8 cellular contexts compared by ENCODE assay signal in the genomic region with DNA sequence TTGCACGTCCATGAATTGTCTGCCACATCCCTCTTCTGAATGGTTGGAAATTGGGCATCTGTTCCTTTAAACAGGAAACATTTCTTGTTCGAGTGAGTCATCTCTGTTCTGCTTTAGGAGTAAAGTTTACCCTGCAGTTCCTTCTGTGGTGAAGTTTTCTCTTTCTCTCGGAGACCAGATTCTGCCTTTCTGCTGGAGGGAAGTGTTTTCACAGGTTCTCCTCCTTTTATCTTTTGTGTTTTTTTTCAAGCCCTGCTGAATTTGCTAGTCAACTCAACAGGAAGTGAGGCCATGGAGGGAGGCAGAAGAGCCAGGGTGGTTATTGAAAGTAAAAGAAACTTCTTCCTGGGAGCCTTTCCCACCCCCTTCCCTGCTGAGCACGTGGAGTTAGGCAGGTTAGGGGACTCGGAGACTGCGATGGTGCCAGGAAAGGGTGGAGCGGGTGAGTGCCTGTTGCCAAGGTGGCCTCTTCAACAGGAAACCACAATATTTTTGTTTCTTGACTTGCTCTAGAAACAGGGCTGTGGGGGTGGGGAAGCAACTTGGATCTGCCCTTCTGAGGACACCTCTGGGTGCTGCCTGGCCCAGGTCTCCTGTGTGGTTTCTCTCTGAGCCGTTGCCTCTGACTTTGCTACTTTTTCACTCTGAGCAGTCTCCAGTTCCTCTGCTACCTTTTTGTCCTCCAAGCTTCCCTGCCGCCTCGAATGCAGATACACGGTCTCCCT. TPM values are rescaled to one million over a fixed set of nuclear protein-coding genes. Genes with fewer than 3 reads are reported as not detected.
A peak's percentile ranks its signal among the peaks of the same experiment; 100 is the strongest.
DNase-seq lines count a peak whose midpoint lies in the region; ATAC-seq and TF ChIP-seq lines count a peak whose summit lies in the region.

No MANE protein-coding gene starts in this region.

- H3K4me3 ChIP-seq in AG09309 (ENCODE audit: control insufficient read depth, low read depth, low read length) (peak overlapping the region; percentile 84), Panc1 (ENCODE audit: low read depth in 2 of 2, low read length in 2 of 2) (peak overlapping the region; percentile 49 to 56), neuronal stem cell (ENCODE audit: low read length in 2 of 2) (peak overlapping the region in 1 of 2 donors; percentile 56)

- no peaks in the 10 kb centered on the region for H3K9me3 ChIP-seq in Panc1 (ENCODE audit: control insufficient read depth, insufficient read depth, low read depth, low read length)
- H3K9me3 ChIP-seq in neuronal stem cell (replicated peaks in 1 of 2; ENCODE audit: control insufficient read depth in 2 of 2, insufficient read depth in 1 of 2, low read depth in 1 of 2, low read length in 2 of 2) = no peaks in the 10 kb centered on the region

- peak; percentile 34 for DNase-seq in AG09309 (ENCODE audit: low read depth)
- DNase-seq in Panc1 (ENCODE audit: low read depth, low spot score) = peak; percentile 74
- peak; percentile 89 for DNase-seq in activated T-helper 1 cell treated with Interleukin-2 at 50 U/mL for 16 hours (ENCODE audit: low read depth)
- DNase-seq in fibroblast of peridontal ligament (ENCODE audit: extremely low read depth) = peak; percentile 82
- no peak for DNase-seq in neuronal stem cell (ENCODE audit: low spot score)
- peak; percentile 41 for DNase-seq in superior temporal gyrus (ENCODE audit: extremely low spot score)

- no peak overlapping the region for H3K23ac ChIP-seq in neuronal stem cell (ENCODE audit: low read depth, low read length, poor library complexity)

- TSS peak; percentile 45 for BruUV-seq in Panc1 (replicated peaks; lab: Mats Ljungman, UMichigan)

- H3K27me3 ChIP-seq in Panc1 (ENCODE audit: control insufficient read depth, insufficient read depth, low read length) = no peaks in the 10 kb centered on the region
- H3K27me3 ChIP-seq in neuronal stem cell (ENCODE audit: control insufficient read depth in 3 of 3, insufficient read depth in 3 of 3, low read depth in 1 of 3, low read length in 3 of 3) = no peaks in the 10 kb centered on the region

- WGBS in neuronal stem cell (ENCODE audit: extremely low coverage in 2 of 2, insufficient read length in 2 of 2, insufficient replicate concordance in 1 of 2), 2 donors = no CpG with 5 or more reads among the region's 11 CpGs

- in situ Hi-C loops in Panc1 (cut with HindIII; ENCODE audit: low pct_unique_long_range_greater_than_20kb, low sequenced_read_pairs) = no loop called here

- H3K4me2 ChIP-seq in neuronal stem cell (ENCODE audit: insufficient read depth, low read length, poor library complexity, severe bottlenecking) = no peak overlapping the region

- peak; percentile 53 for ATAC-seq in GM19025 (IDR thresholded peaks at IDR 0.05; ENCODE audit: low read depth, unreplicated experiment)
- ATAC-seq in HG03342 (IDR thresholded peaks at IDR 0.05; ENCODE audit: unreplicated experiment) = peak; percentile 57
- peak; percentile 81 for ATAC-seq in Panc1

- H2AFZ ChIP-seq in neuronal stem cell (ENCODE audit: low read length) = peak overlapping the region; percentile 91

- H3K18ac ChIP-seq in neuronal stem cell (ENCODE audit: low read length) = peak overlapping the region; percentile 88

- CTCF ChIA-PET in Panc1 (lab: Charles Lee) = no interaction called here

- H3K27ac ChIP-seq in Panc1 (ENCODE audit: low read length) = peak overlapping the region; percentile 100
- H3K27ac ChIP-seq in neuronal stem cell (replicated peaks; ENCODE audit: low read length) = no peak overlapping the region

- H3K4me1 ChIP-seq in Panc1 (ENCODE audit: control insufficient read depth, insufficient read depth, low read length) = peaks cover 70% of the 10 kb centered on the region
- H3K4me1 ChIP-seq in neuronal stem cell (ENCODE audit: control insufficient read depth in 2 of 2, insufficient read depth in 1 of 2, low read depth in 1 of 2, low read length in 2 of 2) = peaks cover 6 to 10% of the 10 kb centered on the region in 2 donors

- H2BK120ac ChIP-seq in neuronal stem cell (ENCODE audit: low read depth, low read length) = peak overlapping the region; percentile 33

- H4K8ac ChIP-seq in neuronal stem cell (ENCODE audit: low read depth, low read length) = peak overlapping the region; percentile 44

- POLR2A ChIA-PET in Panc1 (lab: Charles Lee) = no interaction called here

- no peak overlapping the region for H3K14ac ChIP-seq in neuronal stem cell (ENCODE audit: low read length)

- no peak overlapping the region for H3K4ac ChIP-seq in neuronal stem cell (ENCODE audit: low read length)

- H2BK5ac ChIP-seq in neuronal stem cell (ENCODE audit: low read length) = no peak overlapping the region

- no peak overlapping the region for H2BK12ac ChIP-seq in neuronal stem cell (ENCODE audit: low read length)

- H2AK5ac ChIP-seq in neuronal stem cell (ENCODE audit: low read depth, low read length) = no peak overlapping the region

- no peaks in the 10 kb centered on the region for H3K79me1 ChIP-seq in neuronal stem cell (ENCODE audit: low read depth, low read length)

- no peak overlapping the region for H4K91ac ChIP-seq in neuronal stem cell (ENCODE audit: low read depth, low read length, poor library complexity)

- H3K9ac ChIP-seq in neuronal stem cell (ENCODE audit: low read depth, low read length, poor library complexity) = no peak overlapping the region

- intact Hi-C loops in Panc1 (cut with micrococcal nuclease; ENCODE audit: unreplicated experiment) = no loop called here

- no peaks in the 10 kb centered on the region for H3K36me3 ChIP-seq in Panc1 (ENCODE audit: control insufficient read depth, insufficient read depth, low read length)
- no peaks in the 10 kb centered on the region for H3K36me3 ChIP-seq in neuronal stem cell (replicated peaks in 1 of 2; ENCODE audit: control insufficient read depth in 2 of 2, insufficient read depth in 2 of 2, low read length in 2 of 2)

- peak overlapping the region; percentile 29 for H2BK15ac ChIP-seq in neuronal stem cell (ENCODE audit: low read length)

- TF ChIP-seq CTCF in AG09309 (IDR thresholded peaks at IDR 0.05; ENCODE audit: control insufficient read depth, insufficient read depth, low read depth, low read length, missing control alignments) (peak; percentile 45), Panc1 (IDR thresholded peaks at IDR 0.05) (no peak)

RNA-seq across cellular contexts. Expression of a gene that starts 2.2 kb away (rescaled TPM):
- 34.8 TPM for total RNA-seq in Panc1 (2021; ENCODE audit: unreplicated experiment)
- polyA plus RNA-seq in Panc1 (2012; ENCODE audit: insufficient read length) = 18.4 TPM
- polyA plus RNA-seq in neuronal stem cell (2013, experiment 1 of 2) = 0.20 TPM
- polyA plus RNA-seq in neuronal stem cell (2013, experiment 2 of 2) = 0.12 TPM
